Comparison of ENCODE assay signal across 1 cellular context in genomic region chr11:3860360-3860759, GRCh38.
TF ChIP-seq lines count a peak whose summit lies in the region.

No MANE protein-coding gene starts in this region.

TF ChIP-seq in SK-N-SH, 30 proteins besides CTCF, POLR2A, EP300 and RAD21:
- no peak for TF ChIP-seq REST (IDR thresholded peaks at IDR 0.05; ENCODE audit: low read depth, low read length)
- no peak for TF ChIP-seq TAF1 (IDR thresholded peaks at IDR 0.05; ENCODE audit: borderline replicate concordance, low read depth, low read length)
- no peak for TF ChIP-seq CHD2 (IDR thresholded peaks at IDR 0.05; ENCODE audit: low read length, partially characterized antibody)
- no peak for TF ChIP-seq FOSL2 (IDR thresholded peaks at IDR 0.05; ENCODE audit: borderline replicate concordance, low read depth)
- TF ChIP-seq JUND (IDR thresholded peaks at IDR 0.05) = no peak
- no peak for TF ChIP-seq TEAD4 (IDR thresholded peaks at IDR 0.05; ENCODE audit: borderline replicate concordance, insufficient read depth)
- no peak for TF ChIP-seq POLR2AphosphoS5 (IDR thresholded peaks at IDR 0.05; ENCODE audit: low read depth, low read length)
- TF ChIP-seq SMC3 (IDR thresholded peaks at IDR 0.05; ENCODE audit: low read depth, low read length) = no peak
- TF ChIP-seq RXRA (IDR thresholded peaks at IDR 0.05; ENCODE audit: borderline replicate concordance, low read depth) = no peak
- TF ChIP-seq EZH2phosphoT487 (IDR thresholded peaks at IDR 0.05; ENCODE audit: borderline replicate concordance, low read depth) = no peak
- no peak for TF ChIP-seq TCF12 (IDR thresholded peaks at IDR 0.05)
- TF ChIP-seq GABPA (IDR thresholded peaks at IDR 0.05; ENCODE audit: low read depth) = no peak
- TF ChIP-seq IRF3 (IDR thresholded peaks at IDR 0.05; ENCODE audit: low read depth, low read length) = no peak
- no peak for TF ChIP-seq FOXJ3 (CRISPR knock-in tag; IDR thresholded peaks at IDR 0.05)
- TF ChIP-seq GATA2 (CRISPR knock-in tag; IDR thresholded peaks at IDR 0.05) = no peak
- TF ChIP-seq MEF2A (IDR thresholded peaks at IDR 0.05; ENCODE audit: borderline replicate concordance, low read depth) = no peak
- no peak for TF ChIP-seq NRF1 (IDR thresholded peaks at IDR 0.05; ENCODE audit: low read depth, low read length)
- TF ChIP-seq FOXM1 (IDR thresholded peaks at IDR 0.05; ENCODE audit: low read depth) = no peak
